1 cellular context compared by ENCODE assay signal in the genomic region with DNA sequence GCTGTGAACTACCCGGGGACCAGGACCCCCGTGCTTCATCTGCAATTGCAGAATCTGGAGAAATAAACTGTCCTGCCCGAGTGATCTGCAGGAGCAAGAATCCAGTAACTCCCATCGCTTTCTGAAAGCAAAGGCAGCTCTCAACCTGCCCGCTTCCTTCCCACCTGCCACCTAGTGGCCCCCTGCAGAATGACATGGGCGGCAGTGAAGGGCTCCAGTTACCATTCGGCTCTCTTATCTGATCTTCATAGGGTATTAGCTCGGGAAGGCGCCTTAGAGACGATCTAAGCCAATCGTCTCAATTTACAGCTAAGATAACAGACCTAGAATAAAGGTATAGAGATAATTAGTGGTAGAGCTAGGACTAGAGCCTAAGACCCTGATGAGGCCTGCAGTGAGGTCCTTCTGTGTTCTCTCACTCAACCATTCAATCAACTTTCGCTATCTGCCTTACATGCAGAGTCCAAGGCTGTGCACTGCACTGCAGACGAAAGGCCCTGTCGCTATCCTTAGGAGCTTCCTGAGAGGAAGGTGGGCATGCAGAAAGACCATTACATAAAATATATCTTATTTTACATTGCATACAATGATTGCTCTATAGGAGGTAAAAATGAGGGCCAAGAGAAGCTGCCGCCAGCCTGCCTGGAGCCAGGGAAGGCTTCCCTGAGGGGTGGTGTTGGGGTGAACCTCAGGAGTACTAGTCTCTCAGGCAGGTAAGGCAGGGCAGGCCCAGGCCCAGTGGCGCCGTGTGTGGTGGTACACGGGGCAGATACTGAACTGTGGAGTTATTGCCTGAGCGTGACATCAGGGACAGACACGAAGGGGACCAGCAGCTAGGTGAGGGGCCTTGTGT.
TF ChIP-seq lines count a peak whose summit lies in the region.

No MANE protein-coding gene starts in this region.

TF ChIP-seq in A549, 52 proteins besides CTCF, POLR2A, EP300 and RAD21 (continued from another document):
- TF ChIP-seq, protein P1, sequence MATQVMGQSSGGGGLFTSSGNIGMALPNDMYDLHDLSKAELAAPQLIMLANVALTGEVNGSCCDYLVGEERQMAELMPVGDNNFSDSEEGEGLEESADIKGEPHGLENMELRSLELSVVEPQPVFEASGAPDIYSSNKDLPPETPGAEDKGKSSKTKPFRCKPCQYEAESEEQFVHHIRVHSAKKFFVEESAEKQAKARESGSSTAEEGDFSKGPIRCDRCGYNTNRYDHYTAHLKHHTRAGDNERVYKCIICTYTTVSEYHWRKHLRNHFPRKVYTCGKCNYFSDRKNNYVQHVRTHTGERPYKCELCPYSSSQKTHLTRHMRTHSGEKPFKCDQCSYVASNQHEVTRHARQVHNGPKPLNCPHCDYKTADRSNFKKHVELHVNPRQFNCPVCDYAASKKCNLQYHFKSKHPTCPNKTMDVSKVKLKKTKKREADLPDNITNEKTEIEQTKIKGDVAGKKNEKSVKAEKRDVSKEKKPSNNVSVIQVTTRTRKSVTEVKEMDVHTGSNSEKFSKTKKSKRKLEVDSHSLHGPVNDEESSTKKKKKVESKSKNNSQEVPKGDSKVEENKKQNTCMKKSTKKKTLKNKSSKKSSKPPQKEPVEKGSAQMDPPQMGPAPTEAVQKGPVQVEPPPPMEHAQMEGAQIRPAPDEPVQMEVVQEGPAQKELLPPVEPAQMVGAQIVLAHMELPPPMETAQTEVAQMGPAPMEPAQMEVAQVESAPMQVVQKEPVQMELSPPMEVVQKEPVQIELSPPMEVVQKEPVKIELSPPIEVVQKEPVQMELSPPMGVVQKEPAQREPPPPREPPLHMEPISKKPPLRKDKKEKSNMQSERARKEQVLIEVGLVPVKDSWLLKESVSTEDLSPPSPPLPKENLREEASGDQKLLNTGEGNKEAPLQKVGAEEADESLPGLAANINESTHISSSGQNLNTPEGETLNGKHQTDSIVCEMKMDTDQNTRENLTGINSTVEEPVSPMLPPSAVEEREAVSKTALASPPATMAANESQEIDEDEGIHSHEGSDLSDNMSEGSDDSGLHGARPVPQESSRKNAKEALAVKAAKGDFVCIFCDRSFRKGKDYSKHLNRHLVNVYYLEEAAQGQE (IDR thresholded peaks at IDR 0.05): no peak
TF ChIP-seq in A549: peak in this region for 2.
